In genomic region chr1:206686486-206687249, GRCh38 we compare ENCODE assay signal across 1 cellular context.
TF ChIP-seq lines count a peak whose summit lies in the region.

No MANE protein-coding gene starts in this region.

TF ChIP-seq in HepG2, 621 proteins besides CTCF, POLR2A, EP300 and RAD21 (continued from another document and continues in another):
- TF ChIP-seq TERF1 (CRISPR knock-in tag; IDR thresholded peaks at IDR 0.05) (no peak), ZNF207 (IDR thresholded peaks at IDR 0.05; ENCODE audit: borderline replicate concordance) (no peak), ZNF281 (CRISPR knock-in tag; IDR thresholded peaks at IDR 0.05; ENCODE audit: borderline replicate concordance) (no peak), KDM4B (CRISPR knock-in tag; IDR thresholded peaks at IDR 0.05) (no peak), NR2F1 (CRISPR knock-in tag; IDR thresholded peaks at IDR 0.05) (no peak), TGIF2 (CRISPR knock-in tag; IDR thresholded peaks at IDR 0.05) (0 out of 2 replicates have a peak, but pooled peaks have one; percentile 18), THRA (CRISPR knock-in tag; IDR thresholded peaks at IDR 0.05; ENCODE audit: borderline replicate concordance) (peak; percentile 42; the same call in 1 of the 2 replicates), CBX1 (IDR thresholded peaks at IDR 0.05; ENCODE audit: low read depth) (no peak), PRDM4 (CRISPR knock-in tag; IDR thresholded peaks at IDR 0.05; ENCODE audit: borderline replicate concordance) (no peak), NAIF1 (CRISPR knock-in tag; IDR thresholded peaks at IDR 0.05; ENCODE audit: borderline replicate concordance) (no peak), ZBTB39 (CRISPR knock-in tag; IDR thresholded peaks at IDR 0.05) (no peak), ZSCAN5A (CRISPR knock-in tag; IDR thresholded peaks at IDR 0.05; ENCODE audit: borderline replicate concordance) (no peak), ZNF513 (CRISPR knock-in tag; conservative IDR thresholded peaks at IDR 0.05) (no peak), ZBTB3 (CRISPR knock-in tag; IDR thresholded peaks at IDR 0.05; ENCODE audit: borderline replicate concordance, low read depth) (no peak), ZBTB14 (CRISPR knock-in tag; IDR thresholded peaks at IDR 0.05) (no peak), ATF4 (CRISPR knock-in tag; IDR thresholded peaks at IDR 0.05) (no peak), ATF7 (IDR thresholded peaks at IDR 0.05) (no peak), ATF7 (CRISPR knock-in tag; IDR thresholded peaks at IDR 0.05) (no peak), ADNP (CRISPR knock-in tag; IDR thresholded peaks at IDR 0.05) (no peak), ZNF563 (CRISPR knock-in tag; IDR thresholded peaks at IDR 0.05) (no peak), ZNF687 (CRISPR knock-in tag; IDR thresholded peaks at IDR 0.05) (no peak), CENPBD1 (CRISPR knock-in tag; IDR thresholded peaks at IDR 0.05; ENCODE audit: borderline replicate concordance, low read depth) (no peak), NFKBIZ (CRISPR knock-in tag; IDR thresholded peaks at IDR 0.05) (no peak), CREBL2 (CRISPR knock-in tag; IDR thresholded peaks at IDR 0.05; ENCODE audit: borderline replicate concordance) (no peak), ZFYVE20 (CRISPR knock-in tag; IDR thresholded peaks at IDR 0.05; ENCODE audit: borderline replicate concordance, low read depth) (no peak), ELF3 (CRISPR knock-in tag; IDR thresholded peaks at IDR 0.05) (0 out of 2 replicates have a peak, but pooled peaks have one; percentile 27), ZNF121 (CRISPR knock-in tag; IDR thresholded peaks at IDR 0.05) (no peak), KLF13 (CRISPR knock-in tag; IDR thresholded peaks at IDR 0.05) (no peak), KAT2B (IDR thresholded peaks at IDR 0.05; ENCODE audit: borderline replicate concordance, low read depth, low read length) (no peak), BHLHE40 (IDR thresholded peaks at IDR 0.05; ENCODE audit: low read length) (no peak)
